Comparison of ENCODE assay signal across 22 cellular contexts in the genomic region with DNA sequence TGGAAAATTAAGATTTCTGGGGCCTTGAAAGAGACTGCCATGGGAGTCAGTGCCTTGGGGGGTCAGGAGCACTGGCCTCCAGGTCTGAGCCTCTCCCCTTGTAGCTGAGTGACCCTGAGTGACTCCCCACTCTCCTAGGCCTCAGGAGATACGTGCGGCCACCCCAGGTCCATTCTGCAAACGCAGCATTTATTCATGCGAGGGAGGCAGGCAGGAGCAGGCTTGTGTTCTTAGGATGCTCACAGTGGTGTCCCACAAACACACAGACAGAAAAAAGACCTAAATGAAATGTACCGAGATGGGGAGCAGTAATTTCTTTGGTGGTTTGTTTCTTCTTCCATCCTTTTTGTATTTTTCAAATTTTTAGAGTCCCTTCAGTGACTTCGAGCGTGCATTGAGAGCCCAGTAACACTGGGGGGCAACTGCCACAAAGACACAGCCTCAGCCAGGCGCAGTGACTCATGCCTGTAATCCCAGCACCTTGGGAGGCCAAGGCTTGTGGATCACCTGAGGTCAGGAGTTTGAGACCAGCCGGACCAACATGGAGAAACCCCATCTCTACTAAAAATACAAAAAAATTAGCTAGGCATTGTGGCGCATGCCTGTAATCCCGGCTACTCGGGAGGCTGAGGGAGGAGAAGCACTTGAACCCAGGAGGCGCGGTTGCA. TPM values are rescaled to one million over a fixed set of nuclear protein-coding genes. Genes with fewer than 3 reads are reported as not detected.
A peak's percentile ranks its signal among the peaks of the same experiment; 100 is the strongest.
DNase-seq lines count a peak whose midpoint lies in the region; ATAC-seq and TF ChIP-seq lines count a peak whose summit lies in the region.
"Had no signal": no experiment of that assay in that cellular context is flagged by ENCODE, and none has a peak within 500 bp of the region (broad histone marks: within the 10 kb centered on the region; RNA-seq: fewer than 3 reads in every experiment).

No MANE protein-coding gene starts in this region.

- no peak overlapping the region for H2BK20ac ChIP-seq in IMR-90 (ENCODE audit: low read depth, low read length)

- no peaks in the 10 kb centered on the region for H3K27me3 Mint-ChIP-seq in activated naive CD8-positive, alpha-beta T cell treated with anti-CD3 and anti-CD28 coated beads, Interleukin-2, amount 10 ng/mL, durations not matched to agents 7 days and 5 days
- H3K27me3 Mint-ChIP-seq in activated naive CD8-positive, alpha-beta T cell treated with anti-CD3 and anti-CD28 coated beads, Interleukin-2, amount 50 U/mL, for 24 hours, result no peaks in the 10 kb centered on the region
- peaks cover 11% of the 10 kb centered on the region for H3K27me3 Mint-ChIP-seq in glutamatergic neuron (ENCODE audit: unreplicated experiment)
- H3K27me3 Mint-ChIP-seq: CD4-positive, alpha-beta T cell had no signal

- in situ Hi-C loops in IMR-90 (cut with MboI; ENCODE audit: low sequenced_read_pairs), result no loop called here
- in situ Hi-C loops in GM23248 (cut with MboI), result no loop called here

- peaks cover 3 to 18% of the 10 kb centered on the region in 2 experiments; a peak in 2 of 4 replicates for H3K79me1 ChIP-seq in IMR-90 (ENCODE audit: low read depth in 1 of 2, low read length in 2 of 2)

- TF ChIP-seq POLR2A in IMR-90 (IDR thresholded peaks at IDR 0.05; ENCODE audit: low read depth, low read length), result no peak

- no peaks in the 10 kb centered on the region for H3K79me2 ChIP-seq in osteoblast (ENCODE audit: insufficient read depth, low read length)
- H3K79me2 ChIP-seq in GM23248 (ENCODE audit: insufficient read depth), result 0 out of 2 replicates have a peak, but pooled peaks cover 11% of the 10 kb centered on the region

- H2AK5ac ChIP-seq in IMR-90 (ENCODE audit: low read depth, low read length), result peak overlapping the region; percentile 59; the same call in 1 of the 2 replicates

- WGBS in IMR-90 (ENCODE audit: extremely low coverage in 2 of 2, insufficient read length in 1 of 2), 2 experiments, result 100% methylated on average over 3 of the region's 14 CpGs; no CpG with 5 or more reads in 1 of the 2 experiments
- 77 to 80% methylated on average over 14 of the region's 14 CpGs for WGBS in GM23248 (ENCODE audit: low coverage in 1 of 2, low lambda C conversion rate in 2 of 2, missing lambda C conversion rate in 2 of 2), 2 experiments

- H3K56ac ChIP-seq in IMR-90 (ENCODE audit: extremely low read depth, insufficient read depth, low read length), result no peak overlapping the region

- no peak overlapping the region for H3K4me3 Mint-ChIP-seq in activated naive CD8-positive, alpha-beta T cell treated with anti-CD3 and anti-CD28 coated beads, Interleukin-2, amount 10 ng/mL, durations not matched to agents 7 days and 5 days
- no peak overlapping the region for H3K4me3 Mint-ChIP-seq in activated naive CD8-positive, alpha-beta T cell treated with anti-CD3 and anti-CD28 coated beads, Interleukin-2, amount 50 U/mL, for 24 hours
- H3K4me3 Mint-ChIP-seq in glutamatergic neuron (ENCODE audit: unreplicated experiment), result peak overlapping the region; percentile 38
- H3K4me3 Mint-ChIP-seq: CD4-positive, alpha-beta T cell had no signal

- H2BK5ac ChIP-seq in IMR-90 (ENCODE audit: low read depth, low read length, poor library complexity, severe bottlenecking), result no peak overlapping the region

- CTCF ChIA-PET in IMR-90 (lab: Yijun Ruan, JAX), result no interaction called here

- no peak overlapping the region for H3K14ac ChIP-seq in IMR-90 (replicated peaks; ENCODE audit: low read depth, low read length)

- H4K20me1 ChIP-seq in IMR-90 (ENCODE audit: insufficient read depth, low read length), result peaks cover 9% of the 10 kb centered on the region
- no peaks in the 10 kb centered on the region for H4K20me1 ChIP-seq in osteoblast (ENCODE audit: insufficient read depth, low read length)
- H4K20me1 ChIP-seq in GM23248 (ENCODE audit: insufficient read depth), result no peaks in the 10 kb centered on the region

- no peak overlapping the region for H2AK9ac ChIP-seq in IMR-90 (replicated peaks; ENCODE audit: low read depth, low read length, poor library complexity)

- H3K4me1 ChIP-seq in IMR-90 (ENCODE audit: control insufficient read depth, insufficient read depth, low read length) (peaks cover 10% of the 10 kb centered on the region; the same call in 1 of the 2 replicates), osteoblast (ENCODE audit: insufficient read depth, low read length) (no peaks in the 10 kb centered on the region), GM23248 (ENCODE audit: insufficient read depth) (0 out of 2 replicates have a peak, but pooled peaks cover 3% of the 10 kb centered on the region)
- H3K4me1 ChIP-seq: SJCRH30 had no signal

- BruUV-seq in IMR-90 (replicated peaks; lab: Mats Ljungman, UMichigan), result no TSS peak

- peak overlapping the region; percentile 49 for H3K27ac Mint-ChIP-seq in activated naive CD8-positive, alpha-beta T cell treated with anti-CD3 and anti-CD28 coated beads, Interleukin-2, amount 10 ng/mL, durations not matched to agents 7 days and 5 days
- no peak overlapping the region for H3K27ac Mint-ChIP-seq in activated naive CD8-positive, alpha-beta T cell treated with anti-CD3 and anti-CD28 coated beads, Interleukin-2, amount 50 U/mL, for 24 hours
- H3K27ac Mint-ChIP-seq in glutamatergic neuron (ENCODE audit: unreplicated experiment), result peak overlapping the region; percentile 14
- H3K27ac Mint-ChIP-seq: CD4-positive, alpha-beta T cell had no signal

- H4K8ac ChIP-seq in IMR-90 (ENCODE audit: low read depth in 2 of 2, low read length in 2 of 2), result no peak overlapping the region

- no peak overlapping the region for H2BK15ac ChIP-seq in IMR-90 (ENCODE audit: low read depth, low read length)

- no peak overlapping the region for H3K4ac ChIP-seq in IMR-90 (ENCODE audit: low read depth, low read length)

- H3K4me1 Mint-ChIP-seq in activated naive CD8-positive, alpha-beta T cell treated with anti-CD3 and anti-CD28 coated beads, Interleukin-2, amount 10 ng/mL, durations not matched to agents 7 days and 5 days, result peaks cover 53% of the 10 kb centered on the region
- H3K4me1 Mint-ChIP-seq in activated naive CD8-positive, alpha-beta T cell treated with anti-CD3 and anti-CD28 coated beads, Interleukin-2, amount 50 U/mL, for 24 hours, result peaks cover 46% of the 10 kb centered on the region
- peaks cover 12% of the 10 kb centered on the region for H3K4me1 Mint-ChIP-seq in glutamatergic neuron (ENCODE audit: low read depth, unreplicated experiment)

- H3K9me3 ChIP-seq in IMR-90 (ENCODE audit: control insufficient read depth, insufficient read depth, low read length) (no peaks in the 10 kb centered on the region), osteoblast (ENCODE audit: low read depth, low read length) (no peaks in the 10 kb centered on the region), GM23248 (ENCODE audit: low read depth) (no peaks in the 10 kb centered on the region)
- H3K9me3 ChIP-seq: BLaER1 treated with 17β-estradiol and CSF1 and Interleukin-3, amounts not matched to agents 10 nM and 100 nM; MG63; SJCRH30 had no signal

- no peak for TF ChIP-seq RAD21 in IMR-90 (IDR thresholded peaks at IDR 0.05; ENCODE audit: low read length)

- peaks cover 3% of the 10 kb centered on the region for H3K36me3 Mint-ChIP-seq in activated naive CD8-positive, alpha-beta T cell treated with anti-CD3 and anti-CD28 coated beads, Interleukin-2, amount 10 ng/mL, durations not matched to agents 7 days and 5 days
- H3K36me3 Mint-ChIP-seq in activated naive CD8-positive, alpha-beta T cell treated with anti-CD3 and anti-CD28 coated beads, Interleukin-2, amount 50 U/mL, for 24 hours (ENCODE audit: low read depth), result peaks cover 2% of the 10 kb centered on the region
- no peaks in the 10 kb centered on the region for H3K36me3 Mint-ChIP-seq in glutamatergic neuron (ENCODE audit: unreplicated experiment)

- H3K36me3 ChIP-seq in IMR-90 (ENCODE audit: control insufficient read depth, insufficient read depth, low read length) (no peaks in the 10 kb centered on the region), osteoblast (ENCODE audit: insufficient read depth, low read length) (no peaks in the 10 kb centered on the region), GM23248 (ENCODE audit: low read depth) (no peaks in the 10 kb centered on the region)
- H3K36me3 ChIP-seq: MG63, SJCRH30 had no signal

- no peak overlapping the region for H3K4me2 ChIP-seq in IMR-90 (ENCODE audit: low read depth, low read length)
- H3K4me2 ChIP-seq in osteoblast (ENCODE audit: insufficient read depth, low read length), result no peak overlapping the region
- H3K4me2 ChIP-seq in GM23248 (ENCODE audit: unreplicated experiment), result no peak overlapping the region
- H3K4me2 ChIP-seq: PC-9 had no signal

- H4K91ac ChIP-seq in IMR-90 (ENCODE audit: insufficient read depth, low read depth, low read length), result no peak overlapping the region

- dilution Hi-C loops in IMR-90 (cut with HindIII; ENCODE audit: low sequenced_read_pairs, unreplicated experiment), result no loop called here

- H2AFZ ChIP-seq in IMR-90 (replicated peaks; ENCODE audit: low read length, poor library complexity) (no peak overlapping the region), osteoblast (ENCODE audit: low read length) (no peak overlapping the region), GM23248 (no peak overlapping the region)
- H2AFZ ChIP-seq: PC-9 had no signal

- POLR2A ChIA-PET in activated naive CD8-positive, alpha-beta T cell treated with anti-CD3 and anti-CD28 coated beads, Interleukin-2, amount 10 ng/mL, durations not matched to agents 7 days and 5 days (lab: Charles Lee), result interaction anchor here (1.4 kb wide), 1 partner anchor 10 kb away, joined by 3 read pairs; no protein-coding TSS in a partner anchor
- POLR2A ChIA-PET in IMR-90 (lab: Charles Lee; ENCODE audit: unreplicated experiment), result no interaction called here

- H3K9me2 ChIP-seq in GM23248 (ENCODE audit: insufficient read depth), result no peaks in the 10 kb centered on the region

- no peak overlapping the region for H3K18ac ChIP-seq in IMR-90 (ENCODE audit: low read depth, low read length)

- H3K9me1 ChIP-seq in IMR-90 (ENCODE audit: insufficient read depth, low read length), result 0 out of 2 replicates have a peak, but pooled peaks cover 5% of the 10 kb centered on the region

- H3K27me3 ChIP-seq in IMR-90 (ENCODE audit: control insufficient read depth, insufficient read depth, low read length), result no peaks in the 10 kb centered on the region
- H3K27me3 ChIP-seq in osteoblast (ENCODE audit: insufficient read depth, low read length), result no peaks in the 10 kb centered on the region
- no peaks in the 10 kb centered on the region for H3K27me3 ChIP-seq in GM23248 (replicated peaks; ENCODE audit: insufficient read depth)
- H3K27me3 ChIP-seq: BLaER1 treated with 17β-estradiol and CSF1 and Interleukin-3, amounts not matched to agents 10 nM and 100 nM; MG63; SJCRH30 had no signal

- H3K4me3 ChIP-seq in IMR-90 (ENCODE audit: insufficient read depth, low read depth, low read length), result no peak overlapping the region
- H3K4me3 ChIP-seq in osteoblast (ENCODE audit: insufficient read depth, low read length), result no peak overlapping the region
- H3K4me3 ChIP-seq in GM23248, result no peak overlapping the region
- H3K4me3 ChIP-seq: BLaER1 treated with 17β-estradiol and CSF1 and Interleukin-3, amounts not matched to agents 10 nM and 100 nM; MG63; PC-9; SJCRH30 had no signal

- H3K9me3 Mint-ChIP-seq in activated naive CD8-positive, alpha-beta T cell treated with anti-CD3 and anti-CD28 coated beads, Interleukin-2, amount 10 ng/mL, durations not matched to agents 7 days and 5 days, result no peaks in the 10 kb centered on the region
- H3K9me3 Mint-ChIP-seq in activated naive CD8-positive, alpha-beta T cell treated with anti-CD3 and anti-CD28 coated beads, Interleukin-2, amount 50 U/mL, for 24 hours, result no peaks in the 10 kb centered on the region
- H3K9me3 Mint-ChIP-seq in glutamatergic neuron (ENCODE audit: unreplicated experiment), result peaks cover 2% of the 10 kb centered on the region
- H3K9me3 Mint-ChIP-seq: CD4-positive, alpha-beta T cell had no signal

- TF ChIP-seq CTCF in IMR-90 (conservative IDR thresholded peaks at IDR 0.05; ENCODE audit: low read depth, low read length), result no peak
- TF ChIP-seq CTCF in glutamatergic neuron (IDR thresholded peaks at IDR 0.05; ENCODE audit: partially characterized antibody, unreplicated experiment), result no peak
- TF ChIP-seq CTCF in osteoblast (IDR thresholded peaks at IDR 0.05; ENCODE audit: extremely low read depth, low read depth, low read length), result no peak

- H2BK120ac ChIP-seq in IMR-90 (ENCODE audit: low read depth, low read length), result no peak overlapping the region

- no peak for ATAC-seq in activated naive CD8-positive, alpha-beta T cell treated with anti-CD3 and anti-CD28 coated beads, Interleukin-2, amount 10 ng/mL, durations not matched to agents 7 days and 5 days (ENCODE audit: low read depth)
- ATAC-seq in activated naive CD8-positive, alpha-beta T cell treated with anti-CD3 and anti-CD28 coated beads, Interleukin-2, amount 50 U/mL, for 24 hours, result no peak
- ATAC-seq in IMR-90 (ENCODE audit: low read depth) (no peak), HG02870 (IDR thresholded peaks at IDR 0.05; ENCODE audit: unreplicated experiment) (no peak)
- ATAC-seq: HCT116, Right ventricle myocardium inferior, SK-N-SH treated with all-trans-retinoic acid at 6 μM for 48 hours had no signal

- H3F3A ChIP-seq in GM23248 (ENCODE audit: insufficient read depth), result no peaks in the 10 kb centered on the region; the same call in 1 of the 2 replicates

- DNase-seq in activated naive CD8-positive, alpha-beta T cell treated with anti-CD3 and anti-CD28 coated beads, Interleukin-2, amount 10 ng/mL, durations not matched to agents 7 days and 5 days, result no peak
- no peak for DNase-seq in activated naive CD8-positive, alpha-beta T cell treated with anti-CD3 and anti-CD28 coated beads, Interleukin-2, amount 50 U/mL, for 24 hours
- DNase-seq in IMR-90, result no peak
- DNase-seq in glutamatergic neuron, result no peak
- peak; percentile 34 for DNase-seq in osteoblast (ENCODE audit: insufficient read length, low spot score, missing footprints)
- no peak for DNase-seq in inferior parietal cortex (ENCODE audit: extremely low spot score)
- DNase-seq in GM23248, result no peak
- DNase-seq: AML-193; CD4-positive, alpha-beta T cell; KBM-7; MG63; NCI-H1694; NCI-H2029 treated with DMSO at 0.1 percent for 48 hours; NCI-H2227 treated with DMSO at 0.1 percent for 48 hours; NCI-H526 treated with DMSO at 0.1 percent for 48 hours; PC-9; SJCRH30 had no signal

- H3K27ac ChIP-seq in IMR-90 (ENCODE audit: insufficient read depth, low read length), result no peak overlapping the region
- no peak overlapping the region for H3K27ac ChIP-seq in osteoblast (ENCODE audit: low read depth, low read length)
- no peak overlapping the region for H3K27ac ChIP-seq in GM23248
- H3K27ac ChIP-seq: PC-9, SJCRH30 had no signal

- no peak overlapping the region for H3K23ac ChIP-seq in IMR-90 (ENCODE audit: low read depth, low read length)

- no peak overlapping the region for H4K5ac ChIP-seq in IMR-90 (ENCODE audit: low read depth, low read length)

- intact Hi-C loops in IMR-90 (cut with micrococcal nuclease), result no loop called here

- H3K9ac ChIP-seq in IMR-90 (ENCODE audit: low read depth, low read length) (no peak overlapping the region), GM23248 (no peak overlapping the region)

RNA-seq across cellular contexts. Expression of gene PRR5, which starts 22.9 kb away (rescaled TPM):
- total RNA-seq in activated naive CD8-positive, alpha-beta T cell treated with anti-CD3 and anti-CD28 coated beads, Interleukin-2, amount 10 ng/mL, durations not matched to agents 7 days and 5 days, result 10 to 100 TPM; 51.5 to 52.3 TPM
- total RNA-seq in IMR-90 (2012; rRNA removed) (7.5 and 8.1 TPM in 2 replicates), glutamatergic neuron (ENCODE audit: unreplicated experiment) (17.5 TPM), osteoblast (13.0 and 14.8 TPM in 2 replicates)
- polyA plus RNA-seq in IMR-90 (2012; rRNA removed) (23.1 and 24.3 TPM in 2 replicates), GM23248 (2016; fragmentation: Nextera tagmentation; extraction: Ambion mirVana) (18.2 and 18.9 TPM in 2 replicates)
- polyA plus RNA-seq in IMR-90 (2012; cell fraction: cytosol; rRNA removed), result 17.7 and 39.4 TPM in 2 replicates
- polyA plus RNA-seq in IMR-90 (2012; cell fraction: nucleus; rRNA removed; ENCODE audit: low replicate concordance), result 39.7 and 77.7 TPM in 2 replicates
- total RNA-seq in GM23248 (2014; rRNA removed; shearing (Covaris generic)), result 20.0 and 24.0 TPM in 2 replicates
